Comparison of ENCODE assay signal across 8 cellular contexts in the genomic region with DNA sequence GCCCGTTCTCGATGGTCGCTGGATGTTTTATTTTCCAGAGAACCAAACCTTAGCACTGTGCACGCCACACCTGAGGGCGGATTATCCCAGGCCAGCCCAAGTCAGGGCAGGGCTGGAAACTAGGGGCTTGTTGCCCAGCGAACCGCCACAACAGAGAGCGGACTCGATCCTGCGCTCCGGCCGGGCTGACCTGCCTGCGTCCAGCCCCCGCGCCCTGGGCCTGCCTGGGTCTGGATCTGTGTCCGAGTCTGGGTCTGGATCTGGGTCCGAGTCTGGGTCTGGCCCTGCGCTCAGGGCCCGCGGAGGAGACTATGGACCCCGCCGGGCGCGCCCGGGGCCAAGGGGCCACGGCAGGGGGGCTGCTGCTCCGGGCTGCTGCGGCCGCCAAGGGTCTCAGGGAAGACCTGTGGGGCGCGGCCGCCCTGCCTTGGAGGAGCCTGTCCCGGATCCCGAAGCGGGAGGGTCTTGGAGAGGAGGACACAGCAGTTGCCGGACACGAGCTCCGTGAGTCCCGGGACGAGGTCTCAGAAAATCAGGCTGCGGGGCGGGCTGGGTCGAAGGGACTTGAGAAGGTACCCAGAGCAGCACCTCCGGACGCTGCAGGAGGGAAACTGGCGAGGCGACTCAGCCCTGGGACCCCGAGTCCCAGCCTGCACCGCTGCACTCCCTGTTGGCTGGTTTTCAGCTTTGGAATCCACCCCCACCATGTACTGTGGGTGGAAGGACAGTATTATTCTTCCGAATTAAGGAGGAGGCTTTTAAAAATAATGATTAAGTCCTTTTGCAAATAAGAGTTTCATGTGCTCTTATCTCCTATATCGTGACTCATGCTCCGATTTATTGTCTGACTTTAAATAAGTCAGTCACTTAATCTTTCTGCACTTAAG. TPM values are rescaled to one million over a fixed set of nuclear protein-coding genes. Genes with fewer than 3 reads are reported as not detected.
DNase-seq lines count a peak whose midpoint lies in the region; ATAC-seq and TF ChIP-seq lines count a peak whose summit lies in the region.

TSS of gene ANKDD1B (plus strand) at position 130 of the 887 bp plus-strand sequence. CDS start at position 312, 182 bp downstream.

- H3K36me3 ChIP-seq in mucosa of stomach (ENCODE audit: control insufficient read depth, insufficient read depth, low read length) (no peaks in the 10 kb centered on the region), uterus (no peaks in the 10 kb centered on the region)

- DNase-seq in D341Med (ENCODE audit: low spot score): peak; percentile 50
- DNase-seq in LoVo (ENCODE audit: low spot score): peak; percentile 34
- DNase-seq in erythroblast (lab: John Stamatoyannopoulos, UW): peak; percentile 32 to 39
- peak; percentile 20 to 31 for DNase-seq in uterus
- no peak for DNase-seq in NCI-H226

- no peak for TF ChIP-seq CTCF in uterus (IDR thresholded peaks at IDR 0.05)

- H3K4me1 ChIP-seq in mucosa of stomach (ENCODE audit: control insufficient read depth, insufficient read depth, low read length) (peaks cover 11% of the 10 kb centered on the region), uterus (no peaks in the 10 kb centered on the region)

- TF ChIP-seq POLR2A in erythroblast (IDR thresholded peaks at IDR 0.05; ENCODE audit: low read length) (no peak), uterus (IDR thresholded peaks at IDR 0.05) (no peak)

- H3K9me3 ChIP-seq in mucosa of stomach (ENCODE audit: control insufficient read depth, low read length) (no peaks in the 10 kb centered on the region), uterus (no peaks in the 10 kb centered on the region)

- peak within 1 kb of the TSS; percentile 93 for H3K9ac ChIP-seq in mucosa of stomach (ENCODE audit: low read length)

- peak within 1 kb of the TSS in 1 of 2 donors; percentile 64 for H3K27ac ChIP-seq in uterus

- peak within 1 kb of the TSS; percentile 69 for H3K4me3 ChIP-seq in mucosa of stomach (ENCODE audit: low read length)
- peak within 1 kb of the TSS; percentile 36 to 41 for H3K4me3 ChIP-seq in uterus

- intact Hi-C loops in uterus (cut with DNase I; ENCODE audit: low total_unique reads): no loop called here

- H3K27me3 ChIP-seq in mucosa of stomach (ENCODE audit: control insufficient read depth, insufficient read depth, low read length): no peaks in the 10 kb centered on the region
- no peaks in the 10 kb centered on the region for H3K27me3 ChIP-seq in uterus

- ATAC-seq in GM21390 (IDR thresholded peaks at IDR 0.05; ENCODE audit: unreplicated experiment) (no peak), GM19351 (IDR thresholded peaks at IDR 0.05; ENCODE audit: unreplicated experiment) (no peak)

RNA-seq across cellular contexts. Expression of gene ANKDD1B, which starts in this region (rescaled TPM):
- total RNA-seq in uterus: 1 to 10 TPM in 2 of 4 donors, not detected in 2; 1.1 to 1.2 TPM
